Comparison of ENCODE assay signal across 18 cellular contexts in the genomic region with DNA sequence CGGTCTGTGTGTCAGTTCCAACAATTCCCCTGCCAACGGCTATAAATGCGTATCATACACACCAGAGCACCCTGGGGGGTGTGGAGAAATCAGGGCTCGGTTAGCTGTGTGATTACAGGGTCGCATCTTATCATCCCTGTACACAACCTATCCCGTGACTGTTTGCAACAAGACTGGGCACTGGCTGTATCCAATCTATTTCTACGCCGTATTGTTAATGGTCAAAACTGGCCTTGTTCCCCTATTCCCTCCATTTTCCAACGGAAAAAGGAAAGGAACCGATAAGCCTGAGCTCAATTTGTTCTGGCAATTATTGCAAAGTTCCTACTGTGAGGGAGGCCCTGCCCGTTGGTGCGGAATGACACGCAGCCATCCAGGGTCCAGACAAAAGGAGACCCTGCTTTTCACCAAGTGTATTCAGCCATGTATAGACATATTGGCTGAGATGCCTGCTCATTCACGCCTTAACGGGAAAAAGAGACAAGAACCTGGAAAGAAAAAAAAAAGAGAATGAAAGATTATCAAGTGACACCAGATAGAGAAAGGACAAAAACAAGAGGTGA.
DNase-seq lines count a peak whose midpoint lies in the region; FAIRE-seq and TF ChIP-seq lines count a peak whose summit lies in the region.
"Had no signal": no experiment of that assay in that cellular context is flagged by ENCODE, and none has a peak within 500 bp of the region (broad histone marks: within the 10 kb centered on the region; RNA-seq: fewer than 3 reads in every experiment).

No MANE protein-coding gene starts in this region.

- H3K4me1 ChIP-seq in astrocyte (ENCODE audit: insufficient read depth, low read length) (no peaks in the 10 kb centered on the region), endodermal cell (ENCODE audit: control insufficient read depth, insufficient read depth, low read length) (peaks cover 5% of the 10 kb centered on the region), neuronal stem cell (ENCODE audit: control insufficient read depth in 2 of 2, insufficient read depth in 1 of 2, low read depth in 1 of 2, low read length in 2 of 2) (peaks cover 18 to 40% of the 10 kb centered on the region in 2 donors)
- H3K4me1 ChIP-seq: BLaER1, Caco-2 had no signal

- H3K9me3 ChIP-seq in astrocyte (ENCODE audit: insufficient read depth, low read depth, low read length) (no peaks in the 10 kb centered on the region), endodermal cell (ENCODE audit: control insufficient read depth, low read length) (no peaks in the 10 kb centered on the region), neuronal stem cell (replicated peaks in 1 of 2; ENCODE audit: control insufficient read depth in 2 of 2, insufficient read depth in 1 of 2, low read depth in 1 of 2, low read length in 2 of 2) (no peaks in the 10 kb centered on the region)
- H3K9me3 ChIP-seq: BLaER1, Caco-2 had no signal

- H3K4me3 ChIP-seq in astrocyte (ENCODE audit: insufficient read depth, low read depth, low read length) (no peak overlapping the region), endodermal cell (ENCODE audit: low read length) (no peak overlapping the region), neuronal stem cell (ENCODE audit: low read length in 2 of 2) (peak overlapping the region in 1 of 2 donors; percentile 12)
- H3K4me3 ChIP-seq: BLaER1 had no signal

- POLR2A ChIA-PET in activated CD4-positive, alpha-beta memory T cell treated with anti-CD3 and anti-CD28 coated beads, Interleukin-2, amount 10 ng/mL, durations not matched to agents 7 days and 5 days (lab: Charles Lee), result no interaction called here

- H3K79me2 ChIP-seq in astrocyte (ENCODE audit: insufficient read depth, low read length), result no peaks in the 10 kb centered on the region

- peak overlapping the region; percentile 10 for H3K4me2 ChIP-seq in astrocyte (ENCODE audit: low read length)
- peak overlapping the region; percentile 43 for H3K4me2 ChIP-seq in neuronal stem cell (ENCODE audit: insufficient read depth, low read length, poor library complexity, severe bottlenecking)
- H3K4me2 ChIP-seq: BLaER1 had no signal

- no peaks in the 10 kb centered on the region for H3K36me3 ChIP-seq in astrocyte (ENCODE audit: insufficient read depth, low read length)
- H3K36me3 ChIP-seq in endodermal cell (ENCODE audit: control insufficient read depth, insufficient read depth, low read length), result no peaks in the 10 kb centered on the region
- no peaks in the 10 kb centered on the region for H3K36me3 ChIP-seq in neuronal stem cell (replicated peaks in 1 of 2; ENCODE audit: control insufficient read depth in 2 of 2, insufficient read depth in 2 of 2, low read length in 2 of 2)
- H3K36me3 ChIP-seq: BLaER1 had no signal

- no peaks in the 10 kb centered on the region for H3K4me1 Mint-ChIP-seq in astrocyte (ENCODE audit: low read depth, unreplicated experiment)
- H3K4me1 Mint-ChIP-seq in endodermal cell, result peaks cover 13% of the 10 kb centered on the region
- no peaks in the 10 kb centered on the region for H3K4me1 Mint-ChIP-seq in activated CD4-positive, alpha-beta memory T cell treated with anti-CD3 and anti-CD28 coated beads, Interleukin-2, amount 10 ng/mL, durations not matched to agents 7 days and 5 days
- H3K4me1 Mint-ChIP-seq: CD8-positive, alpha-beta memory T cell had no signal

- no peak overlapping the region for H2BK15ac ChIP-seq in neuronal stem cell (ENCODE audit: low read length)

- CTCF ChIA-PET in activated CD4-positive, alpha-beta memory T cell treated with anti-CD3 and anti-CD28 coated beads, Interleukin-2, amount 10 ng/mL, durations not matched to agents 7 days and 5 days (lab: Charles Lee), result no interaction called here

- H3K27me3 ChIP-seq in astrocyte (ENCODE audit: insufficient read depth, low read length) (peaks cover 3% of the 10 kb centered on the region), endodermal cell (ENCODE audit: control insufficient read depth, insufficient read depth, low read length, poor library complexity, severe bottlenecking) (no peaks in the 10 kb centered on the region), neuronal stem cell (ENCODE audit: control insufficient read depth in 3 of 3, insufficient read depth in 3 of 3, low read depth in 1 of 3, low read length in 3 of 3) (no peaks in the 10 kb centered on the region)
- H3K27me3 ChIP-seq: BLaER1 had no signal

- no peak overlapping the region for H2BK5ac ChIP-seq in neuronal stem cell (ENCODE audit: low read length)

- H3K79me1 ChIP-seq in neuronal stem cell (ENCODE audit: low read depth, low read length), result no peaks in the 10 kb centered on the region

- H2BK12ac ChIP-seq in neuronal stem cell (ENCODE audit: low read length), result no peak overlapping the region

- no peak overlapping the region for H4K91ac ChIP-seq in neuronal stem cell (ENCODE audit: low read depth, low read length, poor library complexity)

- H3K4ac ChIP-seq in neuronal stem cell (ENCODE audit: low read length), result no peak overlapping the region

- H3K27ac Mint-ChIP-seq in astrocyte (ENCODE audit: unreplicated experiment) (no peak overlapping the region), endodermal cell (no peak overlapping the region)
- H3K27ac Mint-ChIP-seq in activated CD4-positive, alpha-beta memory T cell treated with anti-CD3 and anti-CD28 coated beads, Interleukin-2, amount 10 ng/mL, durations not matched to agents 7 days and 5 days, result no peak overlapping the region
- H3K27ac Mint-ChIP-seq: CD8-positive, alpha-beta memory T cell; H9 had no signal

- H4K8ac ChIP-seq in neuronal stem cell (ENCODE audit: low read depth, low read length), result no peak overlapping the region

- H2BK120ac ChIP-seq in neuronal stem cell (ENCODE audit: low read depth, low read length), result no peak overlapping the region

- H2AFZ ChIP-seq in astrocyte (ENCODE audit: low read depth, low read length) (no peak overlapping the region), neuronal stem cell (ENCODE audit: low read length) (peak overlapping the region; percentile 74)

- H3K27ac ChIP-seq in astrocyte (ENCODE audit: low read depth, low read length), result no peak overlapping the region
- peak overlapping the region; percentile 88 for H3K27ac ChIP-seq in endodermal cell (ENCODE audit: low read depth, low read length)
- H3K27ac ChIP-seq in neuronal stem cell (replicated peaks; ENCODE audit: low read length), result peak overlapping the region; percentile 91
- H3K27ac ChIP-seq: BLaER1 had no signal

- H4K20me1 ChIP-seq in astrocyte (ENCODE audit: insufficient read depth, low read length), result no peaks in the 10 kb centered on the region
- H4K20me1 ChIP-seq: BLaER1 had no signal

- no peak overlapping the region for H3K9ac ChIP-seq in astrocyte (ENCODE audit: low read length)
- H3K9ac ChIP-seq in endodermal cell (ENCODE audit: extremely low read depth, low read length, poor library complexity, severe bottlenecking), result no peak overlapping the region
- H3K9ac ChIP-seq in neuronal stem cell (ENCODE audit: low read depth, low read length, poor library complexity), result no peak overlapping the region
- H3K9ac ChIP-seq: BLaER1 had no signal

- DNase-seq in NCI-H146 (lab: John Stamatoyannopoulos, UW), result peak; percentile 94
- no peak for DNase-seq in astrocyte (ENCODE audit: low read depth)
- DNase-seq in endodermal cell, result no peak
- peak; percentile 72 for DNase-seq in neuronal stem cell (ENCODE audit: low spot score)
- no peak for DNase-seq in activated CD4-positive, alpha-beta memory T cell treated with anti-CD3 and anti-CD28 coated beads, Interleukin-2, amount 10 ng/mL, durations not matched to agents 7 days and 5 days
- DNase-seq in urothelium cell line (ENCODE audit: low spot score), result no peak
- DNase-seq in NCI-H510A (lab: John Stamatoyannopoulos, UW), result no peak
- DNase-seq: 8988T; AML-193; Caco-2; CD8-positive, alpha-beta memory T cell; DND-41; GDM1; GOT3; H9 had no signal

- no peak overlapping the region for H3K23ac ChIP-seq in neuronal stem cell (ENCODE audit: low read depth, low read length, poor library complexity)

- no peak overlapping the region for H2AK5ac ChIP-seq in neuronal stem cell (ENCODE audit: low read depth, low read length)

- FAIRE-seq in astrocyte (lab: Jason Lieb, UNC) (no peak), urothelium cell line (lab: Jason Lieb, UNC) (no peak)
- FAIRE-seq: GM12892, HTR-8/SVneo had no signal

- H3K14ac ChIP-seq in neuronal stem cell (ENCODE audit: low read length), result no peak overlapping the region

- no peaks in the 10 kb centered on the region for H3K9me3 Mint-ChIP-seq in astrocyte (ENCODE audit: unreplicated experiment)
- H3K9me3 Mint-ChIP-seq in endodermal cell, result no peaks in the 10 kb centered on the region
- no peaks in the 10 kb centered on the region for H3K9me3 Mint-ChIP-seq in activated CD4-positive, alpha-beta memory T cell treated with anti-CD3 and anti-CD28 coated beads, Interleukin-2, amount 10 ng/mL, durations not matched to agents 7 days and 5 days
- H3K9me3 Mint-ChIP-seq: H9 had no signal

- H3K27me3 Mint-ChIP-seq in astrocyte (ENCODE audit: low read depth, unreplicated experiment) (peaks cover 6% of the 10 kb centered on the region), endodermal cell (ENCODE audit: insufficient read depth) (no peaks in the 10 kb centered on the region)
- H3K27me3 Mint-ChIP-seq in activated CD4-positive, alpha-beta memory T cell treated with anti-CD3 and anti-CD28 coated beads, Interleukin-2, amount 10 ng/mL, durations not matched to agents 7 days and 5 days, result no peaks in the 10 kb centered on the region

- H3K18ac ChIP-seq in neuronal stem cell (ENCODE audit: low read length), result peak overlapping the region; percentile 80

- 89 to 93% methylated on average over 9 to 15 of the region's 15 CpGs for WGBS in endodermal cell (ENCODE audit: insufficient coverage in 1 of 2, insufficient read length in 1 of 2), 2 experiments
- WGBS in neuronal stem cell (ENCODE audit: extremely low coverage in 2 of 2, insufficient read length in 2 of 2, insufficient replicate concordance in 1 of 2), 2 donors, result no CpG with 5 or more reads among the region's 15 CpGs

- TF ChIP-seq CTCF in astrocyte (IDR thresholded peaks at IDR 0.05; ENCODE audit: insufficient read depth, low read depth, low read length) (no peak), endodermal cell (conservative IDR thresholded peaks at IDR 0.05) (no peak)

- no peaks in the 10 kb centered on the region for H3K36me3 Mint-ChIP-seq in astrocyte (ENCODE audit: low read depth, unreplicated experiment)
- H3K36me3 Mint-ChIP-seq in endodermal cell (ENCODE audit: low read depth), result no peaks in the 10 kb centered on the region
- H3K36me3 Mint-ChIP-seq in activated CD4-positive, alpha-beta memory T cell treated with anti-CD3 and anti-CD28 coated beads, Interleukin-2, amount 10 ng/mL, durations not matched to agents 7 days and 5 days (ENCODE audit: low read depth), result no peaks in the 10 kb centered on the region
- H3K36me3 Mint-ChIP-seq: CD8-positive, alpha-beta memory T cell had no signal

- H3K4me3 Mint-ChIP-seq in astrocyte (ENCODE audit: unreplicated experiment) (no peak overlapping the region), endodermal cell (no peak overlapping the region)
- no peak overlapping the region for H3K4me3 Mint-ChIP-seq in activated CD4-positive, alpha-beta memory T cell treated with anti-CD3 and anti-CD28 coated beads, Interleukin-2, amount 10 ng/mL, durations not matched to agents 7 days and 5 days
- H3K4me3 Mint-ChIP-seq: CD8-positive, alpha-beta memory T cell; H9 had no signal

Comparison
In these comparisons a context has a peak if more than half of its experiments do, and no peak if none do; other contexts are left out.
1. DNase-seq: peak in NCI-H146 (single experiment) and neuronal stem cell (single experiment); none in astrocyte (single experiment), endodermal cell (single experiment), activated CD4-positive, alpha-beta memory T cell treated with anti-CD3 and anti-CD28 coated beads, Interleukin-2, amount 10 ng/mL, durations not matched to agents 7 days and 5 days (single experiment), urothelium cell line (single experiment) and NCI-H510A (single experiment).